In genomic region chr16:30982548-30983288, GRCh38 we compare ENCODE assay signal across 1 cellular context.
TF ChIP-seq lines count a peak whose summit lies in the region.

No MANE protein-coding gene starts in this region.

TF ChIP-seq in HEK293, 187 proteins besides CTCF, POLR2A, EP300 and RAD21:
- TF ChIP-seq PRDM4 (tag by site-specific recombination; IDR thresholded peaks at IDR 0.05) (no peak), SALL2 (tag by site-specific recombination; IDR thresholded peaks at IDR 0.05; ENCODE audit: borderline replicate concordance) (no peak), ZNF48 (tag by site-specific recombination; IDR thresholded peaks at IDR 0.05) (no peak), ZNF239 (tag by site-specific recombination; IDR thresholded peaks at IDR 0.05) (no peak), ZNF513 (tag by site-specific recombination; IDR thresholded peaks at IDR 0.05) (no peak), ZFP3 (tag by site-specific recombination; IDR thresholded peaks at IDR 0.05; ENCODE audit: low read depth) (no peak), KLF1 (tag by site-specific recombination; IDR thresholded peaks at IDR 0.05) (peak; percentile 78), KLF17 (tag by site-specific recombination; IDR thresholded peaks at IDR 0.05) (peak; percentile 55; the same call in 1 of the 2 replicates), SCRT2 (tag by site-specific recombination; IDR thresholded peaks at IDR 0.05) (peak; percentile 93), SCRT1 (tag by site-specific recombination; IDR thresholded peaks at IDR 0.05; ENCODE audit: borderline replicate concordance) (peak; percentile 65), ZNF10 (tag by site-specific recombination; IDR thresholded peaks at IDR 0.05) (no peak), ZNF155 (tag by site-specific recombination; IDR thresholded peaks at IDR 0.05) (no peak), ZNF133 (tag by site-specific recombination; IDR thresholded peaks at IDR 0.05) (no peak), GLIS2 (tag by site-specific recombination; IDR thresholded peaks at IDR 0.05) (peak; percentile 16; the same call in 1 of the 2 replicates)
- TF ChIP-seq, protein P1, sequence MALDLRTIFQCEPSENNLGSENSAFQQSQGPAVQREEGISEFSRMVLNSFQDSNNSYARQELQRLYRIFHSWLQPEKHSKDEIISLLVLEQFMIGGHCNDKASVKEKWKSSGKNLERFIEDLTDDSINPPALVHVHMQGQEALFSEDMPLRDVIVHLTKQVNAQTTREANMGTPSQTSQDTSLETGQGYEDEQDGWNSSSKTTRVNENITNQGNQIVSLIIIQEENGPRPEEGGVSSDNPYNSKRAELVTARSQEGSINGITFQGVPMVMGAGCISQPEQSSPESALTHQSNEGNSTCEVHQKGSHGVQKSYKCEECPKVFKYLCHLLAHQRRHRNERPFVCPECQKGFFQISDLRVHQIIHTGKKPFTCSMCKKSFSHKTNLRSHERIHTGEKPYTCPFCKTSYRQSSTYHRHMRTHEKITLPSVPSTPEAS (tag by site-specific recombination; IDR thresholded peaks at IDR 0.05) = no peak
TF ChIP-seq in HEK293: peak in this region for 5.
